In genomic region chr10:11026761-11027160, GRCh38 we compare ENCODE assay signal across 27 cellular contexts. TPM values are rescaled to one million over a fixed set of nuclear protein-coding genes. Genes with fewer than 3 reads are reported as not detected.
DNase-seq lines count a peak whose midpoint lies in the region; ATAC-seq and TF ChIP-seq lines count a peak whose summit lies in the region.
"Had no signal": no experiment of that assay in that cellular context is flagged by ENCODE, and none has a peak within 500 bp of the region (broad histone marks: within the 10 kb centered on the region; RNA-seq: fewer than 3 reads in every experiment).

No MANE protein-coding gene starts in this region.

- H3K9me3 ChIP-seq in esophagus muscularis mucosa = no peaks in the 10 kb centered on the region
- no peaks in the 10 kb centered on the region for H3K9me3 ChIP-seq in suprapubic skin
- H3K9me3 ChIP-seq: BE2C, Caco-2, lower lobe of right lung, upper lobe of right lung had no signal

- H3K36me3 ChIP-seq in esophagus muscularis mucosa (no peaks in the 10 kb centered on the region), suprapubic skin (no peaks in the 10 kb centered on the region)
- H3K36me3 ChIP-seq: BE2C, lower lobe of right lung, upper lobe of right lung had no signal

- H3K4me3 ChIP-seq in esophagus muscularis mucosa = no peak overlapping the region
- H3K4me3 ChIP-seq in suprapubic skin = no peak overlapping the region
- H3K4me3 ChIP-seq: lower lobe of right lung, skin epidermis, upper lobe of right lung had no signal

- DNase-seq in NCI-H748 (lab: John Stamatoyannopoulos, UW; ENCODE audit: unreplicated experiment) = peak; percentile 27
- no peak for DNase-seq in NCI-H748 treated with DMSO at 0.1 percent for 48 hours (lab: John Stamatoyannopoulos, UW)
- peak; percentile 86 for DNase-seq in esophagus muscularis mucosa (ENCODE audit: extremely low spot score)
- peak; percentile 37 for DNase-seq in kidney tubule cell (ENCODE audit: low spot score)
- DNase-seq in suprapubic skin (ENCODE audit: low spot score in 2 of 2) = no peak
- no peak for DNase-seq in glutamatergic neuron
- DNase-seq in RPMI8226 = no peak
- DNase-seq: activated CD8-positive, alpha-beta T cell treated with anti-CD3 and anti-CD28 coated beads for 36 hours; activated effector memory CD4-positive, alpha-beta T cell treated with anti-CD3 and anti-CD28 coated beads, Interleukin-2, amount 50 U/mL, for 16 hours; activated naive CD8-positive, alpha-beta T cell treated with anti-CD3 and anti-CD28 coated beads, Interleukin-2, amount 10 ng/mL, durations not matched to agents 7 days and 5 days; BE2C; Caco-2; DMS79 treated with DMSO at 0.1 percent for 48 hours; effector CD8-positive, alpha-beta T cell; foreskin melanocyte; KG1; lower lobe of right lung; MV-4-11; NCI-H187; NCI-H2227 treated with DMSO at 0.1 percent for 48 hours; SHP77; substantia nigra; SW 1271; upper lobe of right lung had no signal

- H3K4me1 ChIP-seq in esophagus muscularis mucosa (peaks cover 20 to 42% (median 29%) of the 10 kb centered on the region in 4 donors), suprapubic skin (peaks cover 8% of the 10 kb centered on the region)
- H3K4me1 ChIP-seq: BE2C, Caco-2, lower lobe of right lung had no signal

- TF ChIP-seq POLR2A in esophagus muscularis mucosa (IDR thresholded peaks at IDR 0.05; ENCODE audit: low read depth) (no peak), suprapubic skin (IDR thresholded peaks at IDR 0.05) (no peak)

- 80% methylated on average over 8 of the region's 8 CpGs for WGBS in esophagus muscularis mucosa
- WGBS in suprapubic skin = 71% methylated on average over 8 of the region's 8 CpGs

- H3K4me3 Mint-ChIP-seq in glutamatergic neuron (ENCODE audit: unreplicated experiment) = no peak overlapping the region
- H3K4me3 Mint-ChIP-seq: activated CD8-positive, alpha-beta T cell treated with anti-CD3 and anti-CD28 coated beads for 36 hours; activated naive CD8-positive, alpha-beta T cell treated with anti-CD3 and anti-CD28 coated beads, Interleukin-2, amount 10 ng/mL, durations not matched to agents 7 days and 5 days had no signal

- no peak for TF ChIP-seq CTCF in esophagus muscularis mucosa (IDR thresholded peaks at IDR 0.05)
- TF ChIP-seq CTCF in suprapubic skin (IDR thresholded peaks at IDR 0.05) = no peak
- TF ChIP-seq CTCF in glutamatergic neuron (IDR thresholded peaks at IDR 0.05; ENCODE audit: partially characterized antibody, unreplicated experiment) = no peak

- peaks cover 16% of the 10 kb centered on the region for H3K4me1 Mint-ChIP-seq in glutamatergic neuron (ENCODE audit: low read depth, unreplicated experiment)
- H3K4me1 Mint-ChIP-seq: activated naive CD8-positive, alpha-beta T cell treated with anti-CD3 and anti-CD28 coated beads, Interleukin-2, amount 10 ng/mL, durations not matched to agents 7 days and 5 days had no signal

- H3K27ac ChIP-seq in esophagus muscularis mucosa (replicated peaks in 1 of 4) (no peak overlapping the region), suprapubic skin (peak overlapping the region; percentile 46)
- H3K27ac ChIP-seq: lower lobe of right lung, skin epidermis, upper lobe of right lung had no signal

- no peak for TF ChIP-seq EP300 in esophagus muscularis mucosa (IDR thresholded peaks at IDR 0.05)
- TF ChIP-seq EP300 in suprapubic skin (IDR thresholded peaks at IDR 0.05) = no peak

- no peaks in the 10 kb centered on the region for H3K27me3 Mint-ChIP-seq in glutamatergic neuron (ENCODE audit: unreplicated experiment)

- H3K9me3 Mint-ChIP-seq in glutamatergic neuron (ENCODE audit: unreplicated experiment) = peaks cover 1% of the 10 kb centered on the region
- H3K9me3 Mint-ChIP-seq: activated CD8-positive, alpha-beta T cell treated with anti-CD3 and anti-CD28 coated beads for 36 hours; activated naive CD8-positive, alpha-beta T cell treated with anti-CD3 and anti-CD28 coated beads, Interleukin-2, amount 10 ng/mL, durations not matched to agents 7 days and 5 days had no signal

- H3K36me3 Mint-ChIP-seq in glutamatergic neuron (ENCODE audit: unreplicated experiment) = no peaks in the 10 kb centered on the region
- H3K36me3 Mint-ChIP-seq: activated naive CD8-positive, alpha-beta T cell treated with anti-CD3 and anti-CD28 coated beads, Interleukin-2, amount 10 ng/mL, durations not matched to agents 7 days and 5 days had no signal

- no peak for ATAC-seq in GM19351 (IDR thresholded peaks at IDR 0.05; ENCODE audit: unreplicated experiment)
- ATAC-seq: activated CD8-positive, alpha-beta T cell treated with anti-CD3 and anti-CD28 coated beads for 36 hours; lower lobe of right lung; upper lobe of right lung had no signal

- H3K27me3 ChIP-seq in esophagus muscularis mucosa (no peaks in the 10 kb centered on the region), suprapubic skin (peaks cover 5% of the 10 kb centered on the region)
- H3K27me3 ChIP-seq: upper lobe of right lung had no signal

- intact Hi-C loops in esophagus muscularis mucosa (cut with DNase I) = no loop called here

- H3K27ac Mint-ChIP-seq in glutamatergic neuron (ENCODE audit: unreplicated experiment) = no peak overlapping the region
- H3K27ac Mint-ChIP-seq: activated CD8-positive, alpha-beta T cell treated with anti-CD3 and anti-CD28 coated beads for 36 hours; activated naive CD8-positive, alpha-beta T cell treated with anti-CD3 and anti-CD28 coated beads, Interleukin-2, amount 10 ng/mL, durations not matched to agents 7 days and 5 days; progenitor cell of endocrine pancreas had no signal

RNA-seq across cellular contexts. Expression of gene CELF2, which starts 9.1 kb away (rescaled TPM):
- 100 to 1,000 TPM in 3 of 4 donors, 10 to 100 TPM in 1; 81.8 to 128 (median 104) TPM for total RNA-seq in esophagus muscularis mucosa
- 10 to 100 TPM in 3 of 4 donors, 1 to 10 TPM in 1; 8.7 to 28.6 (median 22.9) TPM for total RNA-seq in suprapubic skin
- 47.4 TPM for total RNA-seq in glutamatergic neuron (ENCODE audit: unreplicated experiment)

Comparison
In these comparisons a context has a peak if more than half of its experiments do, and no peak if none do; other contexts are left out.
1. DNase-seq: peak in NCI-H748 (single experiment), esophagus muscularis mucosa (single experiment) and kidney tubule cell (single experiment); none in NCI-H748 treated with DMSO at 0.1 percent for 48 hours (single experiment), suprapubic skin (0 of 2), glutamatergic neuron (single experiment) and RPMI8226 (single experiment).